Comparison of ENCODE assay signal across 27 cellular contexts in genomic region chr20:62428396-62429160, GRCh38. TPM values are rescaled to one million over a fixed set of nuclear protein-coding genes. Genes with fewer than 3 reads are reported as not detected.
DNase-seq lines count a peak whose midpoint lies in the region; ATAC-seq, FAIRE-seq and TF ChIP-seq lines count a peak whose summit lies in the region.
"Had no signal": no experiment of that assay in that cellular context is flagged by ENCODE, and none has a peak within 500 bp of the region (broad histone marks: within the 10 kb centered on the region; RNA-seq: fewer than 3 reads in every experiment).

No MANE protein-coding gene starts in this region.

- H2BK5ac ChIP-seq in H1 (ENCODE audit: low read depth, low read length) = peak overlapping the region; percentile 60

- H2AFZ ChIP-seq in H1 (ENCODE audit: low read length) (no peak overlapping the region; the same call in 1 of the 2 replicates), parathyroid adenoma (peak overlapping the region; percentile 75)

- CTCF ChIA-PET in H1 (lab: Charles Lee; ENCODE audit: partially characterized antibody) = interaction anchor here (0.5 to 10.8 kb wide), 11 partner anchors 9 to 188 kb away, joined by 3 to 104 read pairs (median 4); no protein-coding TSS in a partner anchor

- no peaks in the 10 kb centered on the region for H3K36me3 ChIP-seq in H1 (ENCODE audit: control insufficient read depth in 2 of 4, insufficient read depth in 4 of 4, low read length in 3 of 4)
- H3K36me3 ChIP-seq in parathyroid adenoma (ENCODE audit: control insufficient read depth, insufficient read depth, low read length) = no peaks in the 10 kb centered on the region

- POLR2A ChIA-PET in H1 (lab: Charles Lee; ENCODE audit: partially characterized antibody) = no interaction called here

- H3K27me3 ChIP-seq in H1 (replicated peaks in 1 of 4; ENCODE audit: control insufficient read depth in 3 of 4, extremely low read depth in 1 of 4, insufficient read depth in 3 of 4, low read length in 3 of 4) (no peaks in the 10 kb centered on the region; a peak in 1 of 7 replicates), parathyroid adenoma (ENCODE audit: control insufficient read depth, insufficient read depth, low read length) (no peaks in the 10 kb centered on the region)

- H2AK5ac ChIP-seq in H1 (ENCODE audit: low read depth, low read length) = peak overlapping the region; percentile 99; the same call in 1 of the 2 replicates

- H3K79me1 ChIP-seq in H1 (ENCODE audit: low read depth, low read length) = no peaks in the 10 kb centered on the region

- H2BK15ac ChIP-seq in H1 (ENCODE audit: low read length) = peak overlapping the region; percentile 100

- no peak for ATAC-seq in GM19328 (IDR thresholded peaks at IDR 0.05; ENCODE audit: unreplicated experiment)
- ATAC-seq: sciatic nerve had no signal

- H4K20me1 ChIP-seq in H1 (replicated peaks in 1 of 2; ENCODE audit: control insufficient read depth in 1 of 2, insufficient read depth in 2 of 2, low read length in 2 of 2) = no peaks in the 10 kb centered on the region

- H2BK20ac ChIP-seq in H1 (ENCODE audit: low read length) = peak overlapping the region; percentile 100

- DNase-seq in CMK (ENCODE audit: low read depth) = peak; percentile 63
- DNase-seq in HT-29 (ENCODE audit: low spot score) = peak; percentile 42
- no peak for DNase-seq in H1 (ENCODE audit: low read depth in 1 of 2, low spot score in 2 of 2)
- DNase-seq in NCI-H1436 treated with DMSO at 0.1 percent for 48 hours (lab: John Stamatoyannopoulos, UW) = no peak
- no peak for DNase-seq in NCI-H146 (lab: John Stamatoyannopoulos, UW)
- DNase-seq in osteocyte (ENCODE audit: extremely low spot score, unreplicated experiment) = no peak
- DNase-seq: activated CD4-positive, alpha-beta memory T cell treated with anti-CD3 and anti-CD28 coated beads for 36 hours; activated CD4-positive, CD25-positive, alpha-beta regulatory T cell; activated T-cell treated with anti-CD3 and anti-CD28 coated beads, Interleukin-2, amount 50 U/mL, for 1 hour; amniotic stem cell; CD4-positive, alpha-beta T cell; central memory CD4-positive, alpha-beta T cell; foreskin keratinocyte; hippocampal formation; KBM-7; MV-4-11; NCI-H2029 treated with DMSO at 0.1 percent for 48 hours; substantia nigra had no signal

- peak overlapping the region; percentile 62 for H3K4ac ChIP-seq in H1 (replicated peaks; ENCODE audit: insufficient read length, low read depth, low read length)

- WGBS in H1 (ENCODE audit: extremely low coverage in 1 of 2, insufficient coverage in 1 of 2, insufficient read length in 1 of 2, insufficient replicate concordance in 2 of 2, low coverage in 1 of 2, low lambda C conversion rate in 2 of 2, missing lambda C conversion rate in 1 of 2), 2 experiments = 82% methylated on average over 19 of the region's 25 CpGs; no CpG with 5 or more reads in 1 of the 2 experiments

- no peaks in the 10 kb centered on the region for H3K36me3 Mint-ChIP-seq in osteocyte (ENCODE audit: unreplicated experiment)
- H3K36me3 Mint-ChIP-seq: activated CD4-positive, alpha-beta memory T cell treated with anti-CD3 and anti-CD28 coated beads for 36 hours had no signal

- H2BK12ac ChIP-seq in H1 (ENCODE audit: low read depth, low read length) = peak overlapping the region; percentile 98; the same call in 1 of the 2 replicates

- peaks cover 10% of the 10 kb centered on the region for H3K27me3 Mint-ChIP-seq in osteocyte (ENCODE audit: unreplicated experiment)

- peaks cover 3% of the 10 kb centered on the region for H3K23me2 ChIP-seq in H1 (ENCODE audit: low read depth, low read length)

- H4K5ac ChIP-seq in H1 (ENCODE audit: insufficient read length, low read depth, low read length) = no peak overlapping the region

- H3K4me3 ChIP-seq in H1 (ENCODE audit: extremely low read depth in 1 of 4, insufficient read depth in 2 of 4, low read depth in 3 of 4, low read length in 4 of 4) = no peak overlapping the region
- no peak overlapping the region for H3K4me3 ChIP-seq in parathyroid adenoma (ENCODE audit: low read depth, low read length)
- H3K4me3 ChIP-seq: lung had no signal

- peak overlapping the region in 1 of 4 experiments; percentile 14; a peak in 1 of 7 replicates for H3K9ac ChIP-seq in H1 (replicated peaks in 1 of 4; ENCODE audit: extremely low read depth in 1 of 4, low read depth in 3 of 4, low read length in 3 of 4)
- H3K9ac ChIP-seq in parathyroid adenoma = no peak overlapping the region

- no peak overlapping the region for H2BK120ac ChIP-seq in H1 (replicated peaks; ENCODE audit: low read depth, low read length)

- H3K27ac ChIP-seq in H1 (ENCODE audit: low read depth, low read length) = 0 out of 2 replicates have a peak overlapping the region, but pooled peaks have one; percentile 0
- peak overlapping the region; percentile 97 for H3K27ac ChIP-seq in parathyroid adenoma
- H3K27ac ChIP-seq: foreskin keratinocyte had no signal

- H3K4me1 Mint-ChIP-seq in osteocyte (ENCODE audit: unreplicated experiment) = no peaks in the 10 kb centered on the region

- H3K79me2 ChIP-seq in H1 (ENCODE audit: control insufficient read depth in 1 of 2, insufficient read depth in 2 of 2, low read length in 2 of 2) (no peaks in the 10 kb centered on the region), parathyroid adenoma (no peaks in the 10 kb centered on the region)

- H3K4me2 ChIP-seq in H1 (ENCODE audit: insufficient read depth in 1 of 2, low read depth in 2 of 2, low read length in 2 of 2) (no peak overlapping the region), parathyroid adenoma (ENCODE audit: low read length) (no peak overlapping the region)

- no peaks in the 10 kb centered on the region for H3K9me3 Mint-ChIP-seq in osteocyte (ENCODE audit: unreplicated experiment)
- H3K9me3 Mint-ChIP-seq: activated CD4-positive, alpha-beta memory T cell treated with anti-CD3 and anti-CD28 coated beads for 36 hours; CD4-positive, alpha-beta T cell; T-helper 2 cell treated with Interferon-gamma antibody and Interleukin-4, amounts not matched to agents 5 μg/mL and 100 μg/mL, for 36 hours had no signal

- FAIRE-seq in H1 (lab: Jason Lieb, UNC) = no peak
- FAIRE-seq: islet of Langerhans had no signal

- no peak for TF ChIP-seq POLR2A in H1 (IDR thresholded peaks at IDR 0.05; ENCODE audit: control extremely low read depth in 1 of 2, low read depth in 2 of 2, low read length in 2 of 2)

- no peak overlapping the region for H3K27ac Mint-ChIP-seq in osteocyte (ENCODE audit: unreplicated experiment)
- H3K27ac Mint-ChIP-seq: activated CD4-positive, alpha-beta memory T cell treated with anti-CD3 and anti-CD28 coated beads for 36 hours; CD4-positive, alpha-beta T cell; T-helper 2 cell treated with Interferon-gamma antibody and Interleukin-4, amounts not matched to agents 5 μg/mL and 100 μg/mL, for 36 hours had no signal

- no peak overlapping the region for H3K56ac ChIP-seq in H1 (replicated peaks; ENCODE audit: insufficient read length, low read depth, low read length)

- TF ChIP-seq CTCF in H1 (IDR thresholded peaks at IDR 0.05; ENCODE audit: control extremely low read depth in 1 of 3, insufficient read depth in 1 of 3, low read depth in 1 of 3, low read length in 3 of 3) (no peak), parathyroid adenoma (IDR thresholded peaks at IDR 0.05) (no peak), osteocyte (IDR thresholded peaks at IDR 0.05) (no peak)

- H3K23ac ChIP-seq in H1 (ENCODE audit: insufficient read length) = no peak overlapping the region

- no peaks in the 10 kb centered on the region for H3K9me3 ChIP-seq in H1 (ENCODE audit: insufficient read depth in 2 of 2, low read depth in 1 of 2, low read length in 1 of 2)
- H3K9me3 ChIP-seq in parathyroid adenoma (ENCODE audit: control insufficient read depth, low read length) = no peaks in the 10 kb centered on the region

- no peak overlapping the region for H3K4me3 Mint-ChIP-seq in osteocyte (ENCODE audit: unreplicated experiment)
- H3K4me3 Mint-ChIP-seq: activated CD4-positive, alpha-beta memory T cell treated with anti-CD3 and anti-CD28 coated beads for 36 hours; CD4-positive, alpha-beta T cell; T-helper 2 cell treated with Interferon-gamma antibody and Interleukin-4, amounts not matched to agents 5 μg/mL and 100 μg/mL, for 36 hours had no signal

- H3K18ac ChIP-seq in H1 (ENCODE audit: extremely low read depth, low read length) = peak overlapping the region; percentile 87

- peak overlapping the region; percentile 54 for H4K91ac ChIP-seq in H1 (replicated peaks; ENCODE audit: insufficient read length, low read length)

- peak overlapping the region; percentile 4; the same call in 1 of the 2 replicates for H4K8ac ChIP-seq in H1 (ENCODE audit: extremely low read depth, insufficient read depth, low read length)

- TF ChIP-seq EP300 in H1 (IDR thresholded peaks at IDR 0.05; ENCODE audit: borderline replicate concordance in 1 of 2, low read depth in 2 of 2, low read length in 2 of 2) = no peak

- no peak overlapping the region for H3K14ac ChIP-seq in H1 (ENCODE audit: insufficient read length)

- H3K4me1 ChIP-seq in H1 (replicated peaks in 1 of 4; ENCODE audit: control insufficient read depth in 3 of 4, insufficient read depth in 4 of 4, low read length in 3 of 4) (peaks cover 0 to 40% (median 31%) of the 10 kb centered on the region in 4 experiments; a peak in 6 of 7 replicates), parathyroid adenoma (peaks cover 30% of the 10 kb centered on the region)

- no peak for TF ChIP-seq RAD21 in H1 (IDR thresholded peaks at IDR 0.05 in 1 of 2, conservative IDR thresholded peaks at IDR 0.05 in 1 of 2; ENCODE audit: low read depth in 2 of 2, low read length in 2 of 2)

RNA-seq across cellular contexts. Expression of gene RBBP8NL, which starts 1.2 kb away (rescaled TPM):
- total RNA-seq in HT-29 (2014; rRNA removed; shearing (Covaris generic)) = 24.4 and 26.7 TPM in 2 replicates
- total RNA-seq in H1 (2021; fragmentation: NEBNext Ultra II Directional; extraction: Animal tissue kit (Norgen Biotek cat#: 25700)) = 0.43 and 0.59 TPM in 2 replicates
- 0.48 and 0.88 TPM in 2 replicates for polyA plus RNA-seq in H1 (2011; rRNA removed)
- 0.75 TPM for polyA plus RNA-seq in H1 (2011; cell fraction: cytosol; rRNA removed)
- polyA plus RNA-seq in H1 (2011; cell fraction: nucleus; rRNA removed) = 1.4 TPM
- polyA plus RNA-seq in H1 (2012, experiment 1 of 2) = 0.55 to 1.1 TPM (median 0.65 TPM) in 4 replicates
- 0.46 TPM for polyA plus RNA-seq in H1 (2012, experiment 2 of 2)
- polyA plus RNA-seq in H1 (2013, experiment 1 of 2) = 0.71 TPM
- 0.63 TPM for polyA plus RNA-seq in H1 (2013, experiment 2 of 2)
- 0.09 and 0.20 TPM in 2 replicates for polyA minus RNA-seq in H1 (2011; rRNA and poly(A)+ RNA removed)
- polyA minus RNA-seq in H1 (2011; cell fraction: cytosol; rRNA and poly(A)+ RNA removed) = 1.4 TPM
- 1.9 TPM for polyA minus RNA-seq in H1 (2011; cell fraction: nucleus; rRNA and poly(A)+ RNA removed)
- total RNA-seq in osteocyte = not detected in 2 replicates
- total RNA-seq: activated CD4-positive, alpha-beta memory T cell treated with anti-CD3 and anti-CD28 coated beads for 36 hours; CD4-positive, alpha-beta T cell; foreskin keratinocyte; NCI-H460; osteoblast; sciatic nerve had no signal
- polyA plus RNA-seq: foreskin keratinocyte had no signal

RNA-seq across cellular contexts. Expression of gene CABLES2, which starts 21.5 kb away (rescaled TPM):
- 9.5 and 9.8 TPM in 2 replicates for total RNA-seq in HT-29 (2014; rRNA removed; shearing (Covaris generic))
- total RNA-seq in H1 (2021; fragmentation: NEBNext Ultra II Directional; extraction: Animal tissue kit (Norgen Biotek cat#: 25700)) = 8.0 TPM in 2 replicates
- 8.8 and 10.5 TPM in 2 replicates for polyA plus RNA-seq in H1 (2011; rRNA removed)
- polyA plus RNA-seq in H1 (2011; cell fraction: cytosol; rRNA removed) = 6.5 TPM
- polyA plus RNA-seq in H1 (2011; cell fraction: nucleus; rRNA removed) = 9.7 TPM
- polyA plus RNA-seq in H1 (2012, experiment 1 of 2) = 8.2 to 10.9 TPM (median 9.6 TPM) in 4 replicates
- polyA plus RNA-seq in H1 (2012, experiment 2 of 2) = 7.4 TPM
- 5.3 TPM for polyA plus RNA-seq in H1 (2013, experiment 1 of 2)
- 5.6 TPM for polyA plus RNA-seq in H1 (2013, experiment 2 of 2)
- polyA minus RNA-seq in H1 (2011; rRNA and poly(A)+ RNA removed) = 5.2 and 5.7 TPM in 2 replicates
- 7.8 TPM for polyA minus RNA-seq in H1 (2011; cell fraction: cytosol; rRNA and poly(A)+ RNA removed)
- polyA minus RNA-seq in H1 (2011; cell fraction: nucleus; rRNA and poly(A)+ RNA removed) = 4.3 TPM
- 7.8 and 8.8 TPM in 2 replicates for total RNA-seq in osteocyte

RNA-seq across cellular contexts. Expression of gene RPS21, which starts 41.7 kb away (rescaled TPM):
- 3,073 and 3,139 TPM in 2 replicates for total RNA-seq in HT-29 (2014; rRNA removed; shearing (Covaris generic))
- total RNA-seq in H1 (2021; fragmentation: NEBNext Ultra II Directional; extraction: Animal tissue kit (Norgen Biotek cat#: 25700)) = 1,787 and 1,829 TPM in 2 replicates
- polyA plus RNA-seq in H1 (2011; rRNA removed) = 7,219 and 8,331 TPM in 2 replicates
- polyA plus RNA-seq in H1 (2011; cell fraction: cytosol; rRNA removed) = 7,720 TPM
- 4,705 TPM for polyA plus RNA-seq in H1 (2011; cell fraction: nucleus; rRNA removed)
- 4,429 to 5,604 TPM (median 4,871 TPM) in 4 replicates for polyA plus RNA-seq in H1 (2012, experiment 1 of 2)
- 4,124 TPM for polyA plus RNA-seq in H1 (2012, experiment 2 of 2)
- 4,907 TPM for polyA plus RNA-seq in H1 (2013, experiment 1 of 2)
- 4,204 TPM for polyA plus RNA-seq in H1 (2013, experiment 2 of 2)
- polyA minus RNA-seq in H1 (2011; rRNA and poly(A)+ RNA removed) = 654 and 663 TPM in 2 replicates
- polyA minus RNA-seq in H1 (2011; cell fraction: cytosol; rRNA and poly(A)+ RNA removed) = 718 TPM
- polyA minus RNA-seq in H1 (2011; cell fraction: nucleus; rRNA and poly(A)+ RNA removed) = 1,108 TPM
- total RNA-seq in osteocyte = 1,013 and 1,039 TPM in 2 replicates

RNA-seq across cellular contexts. Expression of gene GATA5, which starts 47.2 kb away (rescaled TPM):
- 0.05 and 0.13 TPM in 2 replicates for total RNA-seq in HT-29 (2014; rRNA removed; shearing (Covaris generic))
- total RNA-seq in H1 (2021; fragmentation: NEBNext Ultra II Directional; extraction: Animal tissue kit (Norgen Biotek cat#: 25700)) = 0.11 and 0.15 TPM in 2 replicates
- polyA plus RNA-seq in H1 (2011; rRNA removed) = 0.08 TPM in 2 replicates
- 0.10 TPM for polyA plus RNA-seq in H1 (2011; cell fraction: cytosol; rRNA removed)
- 0.14 TPM for polyA plus RNA-seq in H1 (2011; cell fraction: nucleus; rRNA removed)
- polyA plus RNA-seq in H1 (2012, experiment 1 of 2) = 0.11 to 0.17 TPM (median 0.12 TPM) in 3 of 4 replicates, not detected in the other
- polyA plus RNA-seq in H1 (2012, experiment 2 of 2) = 0.12 TPM
- 0.08 TPM for polyA plus RNA-seq in H1 (2013, experiment 1 of 2)
- 0.07 TPM for polyA plus RNA-seq in H1 (2013, experiment 2 of 2)
- polyA minus RNA-seq in H1 (2011; rRNA and poly(A)+ RNA removed) = 0.05 and 0.06 TPM in 2 replicates
- not detected for polyA minus RNA-seq in H1 (2011; cell fraction: cytosol; rRNA and poly(A)+ RNA removed)
- not detected for polyA minus RNA-seq in H1 (2011; cell fraction: nucleus; rRNA and poly(A)+ RNA removed)
- not detected in 2 replicates for total RNA-seq in osteocyte
- total RNA-seq: activated CD4-positive, alpha-beta memory T cell treated with anti-CD3 and anti-CD28 coated beads for 36 hours; CD4-positive, alpha-beta T cell; epithelial cell of proximal tubule; foreskin keratinocyte; osteoblast had no signal
- polyA plus RNA-seq: foreskin keratinocyte had no signal

Comparison
In these comparisons a context has a peak if more than half of its experiments do, and no peak if none do; other contexts are left out.
1. DNase-seq: peak in CMK (single experiment) and HT-29 (single experiment); none in H1 (0 of 2), NCI-H1436 treated with DMSO at 0.1 percent for 48 hours (single experiment), NCI-H146 (single experiment) and osteocyte (single experiment).
2. RNA of gene RBBP8NL, which starts 1.2 kb away (total RNA-seq): 24.4 to 26.7 TPM in HT-29; 0.43 to 0.59 TPM in H1 and not detected in osteocyte; every median in the first group is over 10 times any median in the second.